In genomic region chr2:64699712-64700111, GRCh38 we compare ENCODE assay signal across 7 cellular contexts. TPM values are rescaled to one million over a fixed set of nuclear protein-coding genes. Genes with fewer than 3 reads are reported as not detected.
A peak's percentile ranks its signal among the peaks of the same experiment; 100 is the strongest.
DNase-seq lines count a peak whose midpoint lies in the region; ATAC-seq lines count a peak whose summit lies in the region.

No MANE protein-coding gene starts in this region.

- H3K27ac ChIP-seq in trophoblast cell (ENCODE audit: low read depth, low read length), result no peak overlapping the region

- peak; percentile 11 for ATAC-seq in GM18499 (IDR thresholded peaks at IDR 0.05; ENCODE audit: insufficient read depth, unreplicated experiment)
- peak; percentile 25 for ATAC-seq in HG02610 (IDR thresholded peaks at IDR 0.05; ENCODE audit: unreplicated experiment)
- no peak for ATAC-seq in GM19467 (IDR thresholded peaks at IDR 0.05; ENCODE audit: unreplicated experiment)
- ATAC-seq in GM21390 (IDR thresholded peaks at IDR 0.05; ENCODE audit: unreplicated experiment), result no peak

- no peak overlapping the region for H4K91ac ChIP-seq in trophoblast cell (ENCODE audit: low read depth, low read length)

- H2BK5ac ChIP-seq in trophoblast cell (ENCODE audit: low read depth, low read length, poor library complexity), result no peak overlapping the region

- H3K18ac ChIP-seq in trophoblast cell (ENCODE audit: low read length), result no peak overlapping the region

- peaks cover 0 to 2% of the 10 kb centered on the region in 2 experiments for H3K4me1 ChIP-seq in trophoblast cell (ENCODE audit: control insufficient read depth in 1 of 2, insufficient read depth in 2 of 2, low read length in 2 of 2)

- no peak overlapping the region for H3K4me3 ChIP-seq in trophoblast cell (ENCODE audit: low read depth, low read length)

- no peaks in the 10 kb centered on the region for H3K79me2 ChIP-seq in trophoblast cell (ENCODE audit: control insufficient read depth, insufficient read depth, low read length, poor library complexity)

- H2BK12ac ChIP-seq in trophoblast cell (ENCODE audit: low read length), result peak overlapping the region; percentile 24

- no peak overlapping the region for H3K23ac ChIP-seq in trophoblast cell (ENCODE audit: low read length)

- H4K8ac ChIP-seq in trophoblast cell (ENCODE audit: low read depth, low read length), result peak overlapping the region; percentile 60

- WGBS in trophoblast cell (ENCODE audit: extremely low coverage, insufficient coverage, insufficient read length), result no CpG with 5 or more reads among the region's 8 CpGs

- H3K9me3 ChIP-seq in trophoblast cell (ENCODE audit: insufficient read depth, low read depth, low read length), result no peaks in the 10 kb centered on the region

- no peak overlapping the region for H3K4me2 ChIP-seq in trophoblast cell (ENCODE audit: low read length)

- peaks cover 1% of the 10 kb centered on the region for H3K79me1 ChIP-seq in trophoblast cell (ENCODE audit: low read length)

- peak; percentile 44 for DNase-seq in activated CD4-positive, alpha-beta T cell treated with anti-CD3 and anti-CD28 coated beads for 48 hours
- DNase-seq in trophoblast cell (peak in 1 of 2 donors; percentile 18), NCI-H146 treated with DMSO at 0.1 percent for 48 hours (lab: John Stamatoyannopoulos, UW; ENCODE audit: unreplicated experiment) (no peak)

- H3K27me3 ChIP-seq in trophoblast cell (ENCODE audit: insufficient read depth, low read length), result no peaks in the 10 kb centered on the region

- peak overlapping the region; percentile 74 for H2AK5ac ChIP-seq in trophoblast cell (ENCODE audit: low read length)

- no peaks in the 10 kb centered on the region for H3K36me3 ChIP-seq in trophoblast cell (ENCODE audit: control insufficient read depth in 1 of 2, insufficient read depth in 2 of 2, low read length in 2 of 2)

- H3K9ac ChIP-seq in trophoblast cell (ENCODE audit: low read length), result no peak overlapping the region

- no peak overlapping the region for H3K4ac ChIP-seq in trophoblast cell (ENCODE audit: low read depth, low read length)

- H3K14ac ChIP-seq in trophoblast cell (ENCODE audit: low read length), result no peak overlapping the region

- H2BK120ac ChIP-seq in trophoblast cell (ENCODE audit: insufficient read depth, low read length, poor library complexity), result peak overlapping the region; percentile 31

- H4K12ac ChIP-seq in trophoblast cell (ENCODE audit: low read depth, low read length), result no peak overlapping the region

- H2AFZ ChIP-seq in trophoblast cell (ENCODE audit: insufficient read depth, low read length, poor library complexity), result no peak overlapping the region

RNA-seq across cellular contexts. Expression of gene SERTAD2, which starts 46.0 kb away (rescaled TPM):
- 31.5 and 33.8 TPM in 2 replicates for polyA plus RNA-seq in trophoblast cell (2013)

Comparison
In these comparisons a context has a peak if more than half of its experiments do, and no peak if none do; other contexts are left out.
1. ATAC-seq: peak in GM18499 (single experiment) and HG02610 (single experiment); none in GM19467 (single experiment) and GM21390 (single experiment).